Comparison of ENCODE assay signal across 1 cellular context in the genomic region with DNA sequence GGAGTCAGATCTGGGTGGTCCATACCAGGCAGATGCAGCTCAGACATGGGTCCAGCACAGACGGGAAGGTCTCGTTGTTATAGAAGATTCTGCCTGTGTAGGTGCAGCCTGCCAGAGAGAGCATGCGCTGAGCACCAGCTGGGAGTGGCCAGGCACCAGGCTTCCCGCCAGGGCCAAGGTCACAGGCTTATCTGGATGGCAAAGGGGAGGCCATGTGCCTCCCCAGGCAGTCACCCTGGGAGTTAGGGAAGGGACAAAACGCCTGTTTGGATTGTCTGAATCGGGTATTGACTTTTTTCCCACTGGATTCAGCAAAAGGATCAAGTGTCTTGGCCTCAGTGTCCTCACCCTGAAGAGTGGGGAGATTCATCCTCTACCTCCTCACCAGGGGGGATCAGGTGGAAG.
TF ChIP-seq lines count a peak whose summit lies in the region.

No MANE protein-coding gene starts in this region.

TF ChIP-seq in HepG2, 621 proteins besides CTCF, POLR2A, EP300 and RAD21 (continued from another document):
- TF ChIP-seq, protein P1, sequence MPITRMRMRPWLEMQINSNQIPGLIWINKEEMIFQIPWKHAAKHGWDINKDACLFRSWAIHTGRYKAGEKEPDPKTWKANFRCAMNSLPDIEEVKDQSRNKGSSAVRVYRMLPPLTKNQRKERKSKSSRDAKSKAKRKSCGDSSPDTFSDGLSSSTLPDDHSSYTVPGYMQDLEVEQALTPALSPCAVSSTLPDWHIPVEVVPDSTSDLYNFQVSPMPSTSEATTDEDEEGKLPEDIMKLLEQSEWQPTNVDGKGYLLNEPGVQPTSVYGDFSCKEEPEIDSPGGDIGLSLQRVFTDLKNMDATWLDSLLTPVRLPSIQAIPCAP (CRISPR knock-in tag; IDR thresholded peaks at IDR 0.05; ENCODE audit: low read depth) = no peak
- TF ChIP-seq ETV5 (CRISPR knock-in tag; IDR thresholded peaks at IDR 0.05; ENCODE audit: borderline replicate concordance) (no peak), BRCA1 (CRISPR knock-in tag; IDR thresholded peaks at IDR 0.05) (0 out of 2 replicates have a peak, but pooled peaks have one; percentile 64), ZNF780A (CRISPR knock-in tag; IDR thresholded peaks at IDR 0.05) (no peak), BRD4 (CRISPR knock-in tag; IDR thresholded peaks at IDR 0.05) (0 out of 2 replicates have a peak, but pooled peaks have one; percentile 35), ZNF292 (CRISPR knock-in tag; IDR thresholded peaks at IDR 0.05; ENCODE audit: borderline replicate concordance, low read depth) (peak; percentile 37; the same call in 1 of the 2 replicates), NFIC (IDR thresholded peaks at IDR 0.05; ENCODE audit: low read length) (no peak), ZNF101 (CRISPR knock-in tag; IDR thresholded peaks at IDR 0.05; ENCODE audit: borderline replicate concordance, low read depth) (no peak)
- TF ChIP-seq, protein P2, sequence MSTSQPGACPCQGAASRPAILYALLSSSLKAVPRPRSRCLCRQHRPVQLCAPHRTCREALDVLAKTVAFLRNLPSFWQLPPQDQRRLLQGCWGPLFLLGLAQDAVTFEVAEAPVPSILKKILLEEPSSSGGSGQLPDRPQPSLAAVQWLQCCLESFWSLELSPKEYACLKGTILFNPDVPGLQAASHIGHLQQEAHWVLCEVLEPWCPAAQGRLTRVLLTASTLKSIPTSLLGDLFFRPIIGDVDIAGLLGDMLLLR (CRISPR knock-in tag; IDR thresholded peaks at IDR 0.05) = no peak
